24 cellular contexts compared by ENCODE assay signal in the genomic region with DNA sequence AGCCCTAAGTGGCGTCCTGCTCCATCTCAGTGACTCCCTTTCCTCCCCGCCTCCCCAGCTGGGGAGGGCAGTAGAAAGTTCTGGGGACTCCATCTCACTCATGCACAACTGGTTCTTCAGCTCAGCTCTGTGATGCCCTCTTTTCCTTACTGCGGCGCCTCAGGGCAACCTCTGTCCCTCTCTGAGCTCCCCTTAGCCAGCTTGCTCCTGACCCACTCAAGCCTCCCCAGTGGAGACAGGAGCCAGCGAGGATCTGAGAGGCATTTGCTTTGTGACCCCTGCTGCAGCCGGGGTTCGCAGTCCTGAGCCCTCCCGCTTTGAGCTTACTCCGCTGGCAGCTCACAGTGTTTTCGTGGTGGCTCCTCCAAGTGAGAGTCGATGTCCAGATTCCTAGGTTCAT. TPM values are rescaled to one million over a fixed set of nuclear protein-coding genes. Genes with fewer than 3 reads are reported as not detected.
DNase-seq lines count a peak whose midpoint lies in the region; ATAC-seq, FAIRE-seq and TF ChIP-seq lines count a peak whose summit lies in the region.
"Had no signal": no experiment of that assay in that cellular context is flagged by ENCODE, and none has a peak within 500 bp of the region (broad histone marks: within the 10 kb centered on the region; RNA-seq: fewer than 3 reads in every experiment).

No MANE protein-coding gene starts in this region.

- H3K4ac ChIP-seq in H1 (replicated peaks; ENCODE audit: insufficient read length, low read depth, low read length) (no peak overlapping the region), mesendoderm (ENCODE audit: low read depth, low read length) (no peak overlapping the region)

- H4K91ac ChIP-seq in H1 (replicated peaks; ENCODE audit: insufficient read length, low read length) = no peak overlapping the region

- H3K79me1 ChIP-seq in H1 (ENCODE audit: low read depth, low read length) (peaks cover under 1% of the 10 kb centered on the region; the same call in 1 of the 2 replicates), mesendoderm (ENCODE audit: low read length) (peaks cover 17% of the 10 kb centered on the region)

- no peak overlapping the region for H2BK5ac ChIP-seq in H1 (ENCODE audit: low read depth, low read length)
- no peak overlapping the region for H2BK5ac ChIP-seq in mesendoderm (ENCODE audit: low read length)

- H3K79me2 ChIP-seq in H1 (ENCODE audit: control insufficient read depth in 1 of 2, insufficient read depth in 2 of 2, low read length in 2 of 2) = no peaks in the 10 kb centered on the region
- peaks cover 16% of the 10 kb centered on the region for H3K79me2 ChIP-seq in mesendoderm (ENCODE audit: control insufficient read depth, insufficient read depth, low read length)

- H4K8ac ChIP-seq in H1 (ENCODE audit: extremely low read depth, insufficient read depth, low read length) = peak overlapping the region; percentile 65; the same call in 1 of the 2 replicates
- H4K8ac ChIP-seq in mesendoderm (ENCODE audit: low read depth, low read length) = no peak overlapping the region

- TF ChIP-seq POLR2A in H1 (IDR thresholded peaks at IDR 0.05; ENCODE audit: control extremely low read depth in 1 of 2, low read depth in 2 of 2, low read length in 2 of 2) = no peak

- H3K56ac ChIP-seq in H1 (replicated peaks; ENCODE audit: insufficient read length, low read depth, low read length) (no peak overlapping the region), mesendoderm (ENCODE audit: low read length) (peak overlapping the region; percentile 30)

- H3K4me1 ChIP-seq in H1 (replicated peaks in 1 of 4; ENCODE audit: control insufficient read depth in 3 of 4, insufficient read depth in 4 of 4, low read length in 3 of 4) = peaks cover 0 to 10% (median 6%) of the 10 kb centered on the region in 4 experiments; a peak in 6 of 7 replicates
- peaks cover 25% of the 10 kb centered on the region for H3K4me1 ChIP-seq in mesendoderm (ENCODE audit: control insufficient read depth, low read depth, low read length)
- H3K4me1 ChIP-seq: BE2C had no signal

- no peaks in the 10 kb centered on the region for H4K20me1 ChIP-seq in H1 (replicated peaks in 1 of 2; ENCODE audit: control insufficient read depth in 1 of 2, insufficient read depth in 2 of 2, low read length in 2 of 2)

- no peak overlapping the region for H3K23ac ChIP-seq in H1 (ENCODE audit: insufficient read length)
- H3K23ac ChIP-seq in mesendoderm (ENCODE audit: low read length) = no peak overlapping the region

- H2BK120ac ChIP-seq in H1 (replicated peaks; ENCODE audit: low read depth, low read length) (no peak overlapping the region), mesendoderm (ENCODE audit: low read depth, low read length) (no peak overlapping the region)

- no peak overlapping the region for H3K9ac ChIP-seq in H1 (replicated peaks in 1 of 4; ENCODE audit: extremely low read depth in 1 of 4, low read depth in 3 of 4, low read length in 3 of 4)
- H3K9ac ChIP-seq in mesendoderm (ENCODE audit: low read length) = no peak overlapping the region
- H3K9ac ChIP-seq: BLaER1 treated with 17β-estradiol and CSF1 and Interleukin-3, amounts not matched to agents 10 nM and 100 nM had no signal

- H2BK20ac ChIP-seq in H1 (ENCODE audit: low read length) = no peak overlapping the region

- CTCF ChIA-PET in H1 (lab: Charles Lee; ENCODE audit: partially characterized antibody) = interaction anchor here (1.0 to 1.1 kb wide), 2 partner anchors 10 to 49 kb away, joined by 3 to 4 read pairs; no protein-coding TSS in a partner anchor

- no peak overlapping the region for H2AK5ac ChIP-seq in H1 (ENCODE audit: low read depth, low read length)
- no peak overlapping the region for H2AK5ac ChIP-seq in mesendoderm (ENCODE audit: low read length)

- no peak overlapping the region for H3K14ac ChIP-seq in H1 (ENCODE audit: insufficient read length)

- DNase-seq in H7 (peak; percentile 15), H1 (ENCODE audit: low read depth in 1 of 2, low spot score in 2 of 2) (no peak), mesendoderm (no peak), nucleus accumbens (lab: John Stamatoyannopoulos, UW) (no peak), HPDE6-E6E7 (ENCODE audit: extremely low spot score) (no peak)
- DNase-seq: 8988T; ACHN; AML-193; BE2C; Calu3; CD4-positive, alpha-beta memory T cell; COR-L47; DMS53; DMS79 treated with DMSO at 0.1 percent for 48 hours; GF-D8; HCEC 1CT had no signal

- H3K4me3 ChIP-seq in H7 (ENCODE audit: insufficient read depth, low read depth, low read length) (no peak overlapping the region), H1 (ENCODE audit: extremely low read depth in 1 of 4, insufficient read depth in 2 of 4, low read depth in 3 of 4, low read length in 4 of 4) (no peak overlapping the region), mesendoderm (ENCODE audit: low read length) (no peak overlapping the region)
- H3K4me3 ChIP-seq: A549; BLaER1 treated with 17β-estradiol and CSF1 and Interleukin-3, amounts not matched to agents 10 nM and 100 nM; GM23338 had no signal

- TF ChIP-seq CTCF in H1 (IDR thresholded peaks at IDR 0.05; ENCODE audit: control extremely low read depth in 1 of 3, insufficient read depth in 1 of 3, low read depth in 1 of 3, low read length in 3 of 3) = no peak

- H3K4me2 ChIP-seq in H1 (ENCODE audit: insufficient read depth in 1 of 2, low read depth in 2 of 2, low read length in 2 of 2) (no peak overlapping the region), mesendoderm (ENCODE audit: low read length) (no peak overlapping the region)
- H3K4me2 ChIP-seq: A549, GM23338 had no signal

- no peak for TF ChIP-seq EP300 in H1 (IDR thresholded peaks at IDR 0.05; ENCODE audit: borderline replicate concordance in 1 of 2, low read depth in 2 of 2, low read length in 2 of 2)

- ATAC-seq in GM21786 (IDR thresholded peaks at IDR 0.05; ENCODE audit: unreplicated experiment) = no peak
- ATAC-seq: A549, GM23338 had no signal

- no peaks in the 10 kb centered on the region for H3K9me3 ChIP-seq in H1 (ENCODE audit: insufficient read depth in 2 of 2, low read depth in 1 of 2, low read length in 1 of 2)
- H3K9me3 ChIP-seq: A549; BE2C; BLaER1 treated with 17β-estradiol and CSF1 and Interleukin-3, amounts not matched to agents 10 nM and 100 nM had no signal

- TF ChIP-seq RAD21 in H1 (IDR thresholded peaks at IDR 0.05 in 1 of 2, conservative IDR thresholded peaks at IDR 0.05 in 1 of 2; ENCODE audit: low read depth in 2 of 2, low read length in 2 of 2) = no peak

- no peaks in the 10 kb centered on the region for H3K36me3 ChIP-seq in H7 (replicated peaks; ENCODE audit: control insufficient read depth, insufficient read depth, low read length)
- no peaks in the 10 kb centered on the region; a peak in 1 of 8 replicates for H3K36me3 ChIP-seq in H1 (ENCODE audit: control insufficient read depth in 2 of 4, insufficient read depth in 4 of 4, low read length in 3 of 4)
- H3K36me3 ChIP-seq in mesendoderm (ENCODE audit: control insufficient read depth, insufficient read depth, low read length) = no peaks in the 10 kb centered on the region
- H3K36me3 ChIP-seq: BE2C had no signal

- no peak overlapping the region for H2AFZ ChIP-seq in H1 (ENCODE audit: low read length)
- H2AFZ ChIP-seq: GM23338 had no signal

- WGBS in H1 (ENCODE audit: extremely low coverage in 1 of 2, insufficient coverage in 1 of 2, insufficient read length in 1 of 2, insufficient replicate concordance in 2 of 2, low coverage in 1 of 2, low lambda C conversion rate in 2 of 2, missing lambda C conversion rate in 1 of 2), 2 experiments = 89% methylated on average over 11 of the region's 11 CpGs; no CpG with 5 or more reads in 1 of the 2 experiments
- no CpG with 5 or more reads among the region's 11 CpGs for WGBS in mesendoderm (ENCODE audit: extremely low coverage, insufficient coverage, low lambda C conversion rate)

- H3K23me2 ChIP-seq in H1 (ENCODE audit: low read depth, low read length) = no peaks in the 10 kb centered on the region

- H4K5ac ChIP-seq in H1 (ENCODE audit: insufficient read length, low read depth, low read length) (no peak overlapping the region), mesendoderm (ENCODE audit: low read length) (no peak overlapping the region)

- H3K18ac ChIP-seq in H1 (ENCODE audit: extremely low read depth, low read length) (no peak overlapping the region), mesendoderm (ENCODE audit: low read length) (peak overlapping the region; percentile 2)

- no peak for FAIRE-seq in H1 (lab: Jason Lieb, UNC)
- FAIRE-seq: A549, GM12891, GM18507, H54 had no signal

- H2BK15ac ChIP-seq in H1 (ENCODE audit: low read length) = 0 out of 2 replicates have a peak overlapping the region, but pooled peaks have one; percentile 29
- H2BK15ac ChIP-seq in mesendoderm (replicated peaks; ENCODE audit: low read depth) = no peak overlapping the region

- H3K27ac ChIP-seq in H1 (ENCODE audit: low read depth, low read length) (no peak overlapping the region), mesendoderm (ENCODE audit: low read depth, low read length) (no peak overlapping the region)
- H3K27ac ChIP-seq: A549; BLaER1 treated with 17β-estradiol and CSF1 and Interleukin-3, amounts not matched to agents 10 nM and 100 nM had no signal

- H2BK12ac ChIP-seq in H1 (ENCODE audit: low read depth, low read length) = no peak overlapping the region

- POLR2A ChIA-PET in H1 (lab: Charles Lee; ENCODE audit: partially characterized antibody) = interaction anchor here (1.2 to 1.4 kb wide), 3 partner anchors 9 to 49 kb away, joined by 3 to 4 read pairs (median 3); no protein-coding TSS in a partner anchor

- H3K27me3 ChIP-seq in H7 (ENCODE audit: control insufficient read depth, insufficient read depth, low read length) = no peaks in the 10 kb centered on the region
- no peaks in the 10 kb centered on the region; a peak in 2 of 7 replicates for H3K27me3 ChIP-seq in H1 (replicated peaks in 1 of 4; ENCODE audit: control insufficient read depth in 3 of 4, extremely low read depth in 1 of 4, insufficient read depth in 3 of 4, low read length in 3 of 4)
- no peaks in the 10 kb centered on the region for H3K27me3 ChIP-seq in mesendoderm (ENCODE audit: insufficient read depth, low read length, poor library complexity)
- H3K27me3 ChIP-seq: BE2C; BLaER1 treated with 17β-estradiol and CSF1 and Interleukin-3, amounts not matched to agents 10 nM and 100 nM had no signal

TF ChIP-seq in H1, 55 proteins besides CTCF, POLR2A, EP300 and RAD21 (continues in another document):
- TF ChIP-seq BACH1 (IDR thresholded peaks at IDR 0.05; ENCODE audit: low read length) = no peak
- TF ChIP-seq SIRT6 (IDR thresholded peaks at IDR 0.05; ENCODE audit: low read length) = no peak

RNA-seq across cellular contexts. Expression of a gene that starts 6.2 kb away (rescaled TPM):
- total RNA-seq in H7 (2014; rRNA removed; shearing (Covaris generic)) = 57.8 and 80.5 TPM in 2 replicates
- total RNA-seq in H1 (2021; fragmentation: NEBNext Ultra II Directional; extraction: Animal tissue kit (Norgen Biotek cat#: 25700)) = 23.0 and 24.2 TPM in 2 replicates
- 7.0 and 17.2 TPM in 2 replicates for polyA plus RNA-seq in H1 (2011; rRNA removed)
- 10.9 TPM for polyA plus RNA-seq in H1 (2011; cell fraction: cytosol; rRNA removed)
- polyA plus RNA-seq in H1 (2011; cell fraction: nucleus; rRNA removed) = 82.7 TPM
- polyA plus RNA-seq in H1 (2012, experiment 1 of 2) = 12.5 to 19.6 TPM (median 17.8 TPM) in 4 replicates
- 14.4 TPM for polyA plus RNA-seq in H1 (2012, experiment 2 of 2)
- 25.8 TPM for polyA plus RNA-seq in H1 (2013, experiment 1 of 2)
- polyA plus RNA-seq in H1 (2013, experiment 2 of 2) = 22.6 TPM
- 10.5 and 11.7 TPM in 2 replicates for polyA minus RNA-seq in H1 (2011; rRNA and poly(A)+ RNA removed)
- polyA minus RNA-seq in H1 (2011; cell fraction: cytosol; rRNA and poly(A)+ RNA removed) = 17.7 TPM
- polyA minus RNA-seq in H1 (2011; cell fraction: nucleus; rRNA and poly(A)+ RNA removed) = 26.9 TPM
- polyA plus RNA-seq in mesendoderm (2013, experiment 1 of 2) = 17.2 TPM
- 17.4 TPM for polyA plus RNA-seq in mesendoderm (2013, experiment 2 of 2)
- polyA plus RNA-seq: CD14-positive monocyte had no signal
